8 cellular contexts compared by ENCODE assay signal in genomic region chr3:98573231-98573728, GRCh38.
DNase-seq lines count a peak whose midpoint lies in the region; ATAC-seq and TF ChIP-seq lines count a peak whose summit lies in the region.

No MANE protein-coding gene starts in this region.

- TF ChIP-seq CTCF in AG10803 (conservative IDR thresholded peaks at IDR 0.05; ENCODE audit: low read length): peak; percentile 55
- TF ChIP-seq CTCF in GM13976 (IDR thresholded peaks at IDR 0.05; ENCODE audit: borderline replicate concordance, control extremely low read depth, extremely low read depth, insufficient read depth, missing control alignments): peak; percentile 30
- TF ChIP-seq CTCF in RWPE1 (conservative IDR thresholded peaks at IDR 0.05; ENCODE audit: low read depth): peak; percentile 38; the same call in 1 of the 2 replicates
- peak; percentile 57 for TF ChIP-seq CTCF in fibroblast of pulmonary artery (IDR thresholded peaks at IDR 0.05; ENCODE audit: low read length, missing control alignments)

- H3K4me3 ChIP-seq in AG10803 (ENCODE audit: low read length) (no peak overlapping the region), fibroblast of pulmonary artery (replicated peaks; ENCODE audit: low read depth, low read length) (no peak overlapping the region)

- POLR2A ChIA-PET in RWPE1 (lab: Yijun Ruan, JAX; ENCODE audit: low non-redundant PET): no interaction called here

- in situ Hi-C loops in GM13976 (cut with MboI; ENCODE audit: low sequenced_read_pairs, unreplicated experiment): no loop called here

- ATAC-seq in HG02884 (IDR thresholded peaks at IDR 0.05; ENCODE audit: unreplicated experiment): peak; percentile 70

- CTCF ChIA-PET in RWPE1 (lab: Yijun Ruan, JAX): no interaction called here

- DNase-seq in AG10803 (ENCODE audit: low read depth) (no peak), GM13976 (ENCODE audit: low spot score) (no peak), RWPE1 (ENCODE audit: low spot score) (peak; percentile 36), fibroblast of pulmonary artery (ENCODE audit: low read depth) (peak; percentile 54), iPS-NIHi7 (ENCODE audit: extremely low spot score) (no peak), HuH-7.5 (ENCODE audit: low spot score) (no peak), LoVo (ENCODE audit: low spot score) (no peak)

- no peak overlapping the region for H3K27ac ChIP-seq in RWPE1

Comparison
In these comparisons a context has a peak if more than half of its experiments do, and no peak if none do; other contexts are left out.
1. DNase-seq: peak in RWPE1 (single experiment) and fibroblast of pulmonary artery (single experiment); none in AG10803 (single experiment), GM13976 (single experiment), iPS-NIHi7 (single experiment), HuH-7.5 (single experiment) and LoVo (single experiment).
2. Peak in every context shown above with its lines, with median percentiles within 50 percentile points of each other: CTCF ChIP-seq.